Comparison of ENCODE assay signal across 8 cellular contexts in the genomic region with DNA sequence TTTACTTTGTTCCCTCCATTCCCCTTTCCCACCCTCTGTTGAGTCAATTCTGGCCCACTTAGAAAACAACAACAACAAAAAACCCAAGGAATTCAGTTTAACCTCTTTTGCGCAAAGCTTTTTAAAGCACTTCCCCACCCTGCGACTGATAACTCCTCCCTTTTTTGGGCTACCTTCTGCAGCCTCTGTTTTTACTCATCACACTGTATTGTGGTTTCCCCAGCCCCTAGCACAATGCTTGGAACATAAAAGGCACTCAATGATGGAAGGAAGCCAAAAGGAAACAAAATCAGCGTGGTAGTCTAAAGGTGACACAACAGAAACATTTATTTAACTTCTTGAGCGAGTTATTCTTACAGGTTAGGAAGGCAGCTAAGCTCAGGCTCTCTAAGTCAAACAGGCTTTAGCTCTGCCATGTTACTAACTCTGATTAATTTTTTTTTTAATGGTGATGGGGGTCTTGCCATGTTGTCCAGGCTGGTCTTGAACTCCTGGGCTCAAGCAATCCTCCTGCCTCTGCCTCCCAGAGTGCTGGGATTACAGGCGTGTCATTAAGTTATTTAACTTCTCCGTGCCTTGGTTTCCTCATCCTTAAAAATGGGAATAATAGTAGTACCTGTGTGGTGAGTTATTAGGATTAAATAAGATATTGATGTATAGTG. TPM values are rescaled to one million over a fixed set of nuclear protein-coding genes. Genes with fewer than 3 reads are reported as not detected.
A peak's percentile ranks its signal among the peaks of the same experiment; 100 is the strongest.
DNase-seq lines count a peak whose midpoint lies in the region; ATAC-seq, FAIRE-seq and TF ChIP-seq lines count a peak whose summit lies in the region.

No MANE protein-coding gene starts in this region.

- H3K36me3 ChIP-seq in astrocyte (ENCODE audit: insufficient read depth, low read length), result no peaks in the 10 kb centered on the region
- H3K36me3 ChIP-seq in adrenal gland (replicated peaks in 1 of 2), result no peaks in the 10 kb centered on the region

- peak overlapping the region; percentile 34 for H3K27ac Mint-ChIP-seq in astrocyte (ENCODE audit: unreplicated experiment)
- peak overlapping the region; percentile 28 for H3K27ac Mint-ChIP-seq in stimulated activated naive B cell treated with anti-CD40 and anti-IgM and Interleukin-4, amounts not matched to agents 10 μg/mL and 1 μg/mL and 100 μg/mL, for 72 hours

- H4K20me1 ChIP-seq in astrocyte (ENCODE audit: insufficient read depth, low read length), result peaks cover 43% of the 10 kb centered on the region

- no peak for TF ChIP-seq POLR2A in adrenal gland (IDR thresholded peaks at IDR 0.05)

- H3K4me1 Mint-ChIP-seq in astrocyte (ENCODE audit: low read depth, unreplicated experiment), result peaks cover 8% of the 10 kb centered on the region
- peaks cover 45 to 65% of the 10 kb centered on the region in 2 donors for H3K4me1 Mint-ChIP-seq in stimulated activated naive B cell treated with anti-CD40 and anti-IgM and Interleukin-4, amounts not matched to agents 10 μg/mL and 1 μg/mL and 100 μg/mL, for 72 hours

- H3K4me1 ChIP-seq in astrocyte (ENCODE audit: insufficient read depth, low read length) (peaks cover 9% of the 10 kb centered on the region), adrenal gland (replicated peaks in 1 of 2) (peaks cover 8 to 43% of the 10 kb centered on the region in 2 donors)

- peak; percentile 22 for ATAC-seq in HG03097 (IDR thresholded peaks at IDR 0.05; ENCODE audit: low FRiP score, unreplicated experiment)
- peak; percentile 26 to 35 for ATAC-seq in stimulated activated naive B cell treated with anti-CD40 and anti-IgM and Interleukin-4, amounts not matched to agents 10 μg/mL and 1 μg/mL and 100 μg/mL, for 72 hours (replicated peaks)

- FAIRE-seq in astrocyte (lab: Jason Lieb, UNC), result no peak

- DNase-seq in OCI-M1 (lab: John Stamatoyannopoulos, UW) (peak; percentile 32), astrocyte (ENCODE audit: low read depth) (peak; percentile 57), adrenal gland (no peak), HK-2 (ENCODE audit: unreplicated experiment) (no peak)
- DNase-seq in stimulated activated naive B cell treated with anti-CD40 and anti-IgM and Interleukin-4, amounts not matched to agents 10 μg/mL and 1 μg/mL and 100 μg/mL, for 72 hours, result peak; percentile 35

- peaks cover 4% of the 10 kb centered on the region for H3K9me3 Mint-ChIP-seq in astrocyte (ENCODE audit: unreplicated experiment)
- H3K9me3 Mint-ChIP-seq in stimulated activated naive B cell treated with anti-CD40 and anti-IgM and Interleukin-4, amounts not matched to agents 10 μg/mL and 1 μg/mL and 100 μg/mL, for 72 hours, result no peaks in the 10 kb centered on the region

- peak overlapping the region; percentile 86 for H3K4me2 ChIP-seq in astrocyte (ENCODE audit: low read length)

- WGBS in adrenal gland, 4 donors, result 55 to 67% (median 64%) methylated on average over 6 of the region's 6 CpGs

- peak overlapping the region; percentile 80 for H3K9ac ChIP-seq in astrocyte (ENCODE audit: low read length)

- intact Hi-C loops in adrenal gland (cut with DNase I), result no loop called here

- H3K79me2 ChIP-seq in astrocyte (ENCODE audit: insufficient read depth, low read length), result peaks cover 33% of the 10 kb centered on the region

- H3K27ac ChIP-seq in astrocyte (ENCODE audit: low read depth, low read length), result no peak overlapping the region
- H3K27ac ChIP-seq in layer of hippocampus (ENCODE audit: low read depth, low read length), result peak overlapping the region; percentile 80
- peak overlapping the region in 2 of 5 donors; percentile 86 to 87 for H3K27ac ChIP-seq in adrenal gland

- H2AFZ ChIP-seq in astrocyte (ENCODE audit: low read depth, low read length), result no peak overlapping the region

- H3K4me3 ChIP-seq in GM08714 (ENCODE audit: low read length) (peak overlapping the region; percentile 82), astrocyte (ENCODE audit: insufficient read depth, low read depth, low read length) (peak overlapping the region; percentile 79), adrenal gland (peak overlapping the region in 2 of 4 donors; percentile 59 to 73)

- peaks cover 3% of the 10 kb centered on the region for H3K36me3 Mint-ChIP-seq in astrocyte (ENCODE audit: low read depth, unreplicated experiment)
- H3K36me3 Mint-ChIP-seq in stimulated activated naive B cell treated with anti-CD40 and anti-IgM and Interleukin-4, amounts not matched to agents 10 μg/mL and 1 μg/mL and 100 μg/mL, for 72 hours, result peaks cover 12 to 15% of the 10 kb centered on the region in 2 donors

- TF ChIP-seq CTCF in astrocyte (IDR thresholded peaks at IDR 0.05; ENCODE audit: insufficient read depth, low read depth, low read length), result no peak
- no peak for TF ChIP-seq CTCF in adrenal gland (IDR thresholded peaks at IDR 0.05)

- H3K27me3 ChIP-seq in astrocyte (ENCODE audit: insufficient read depth, low read length) (no peaks in the 10 kb centered on the region), layer of hippocampus (ENCODE audit: control insufficient read depth, insufficient read depth, low read length) (no peaks in the 10 kb centered on the region), adrenal gland (no peaks in the 10 kb centered on the region)

- H3K9me3 ChIP-seq in astrocyte (ENCODE audit: insufficient read depth, low read depth, low read length) (no peaks in the 10 kb centered on the region), adrenal gland (replicated peaks in 1 of 3) (no peaks in the 10 kb centered on the region)

- H3K4me3 Mint-ChIP-seq in astrocyte (ENCODE audit: unreplicated experiment), result peak overlapping the region; percentile 83
- H3K4me3 Mint-ChIP-seq in stimulated activated naive B cell treated with anti-CD40 and anti-IgM and Interleukin-4, amounts not matched to agents 10 μg/mL and 1 μg/mL and 100 μg/mL, for 72 hours, result peak overlapping the region; percentile 86 to 99

- peaks cover 7% of the 10 kb centered on the region for H3K27me3 Mint-ChIP-seq in astrocyte (ENCODE audit: low read depth, unreplicated experiment)
- H3K27me3 Mint-ChIP-seq in stimulated activated naive B cell treated with anti-CD40 and anti-IgM and Interleukin-4, amounts not matched to agents 10 μg/mL and 1 μg/mL and 100 μg/mL, for 72 hours, result no peaks in the 10 kb centered on the region

RNA-seq across cellular contexts. Expression of a gene that starts 1.3 kb away (rescaled TPM):
- total RNA-seq in astrocyte, result 6.9 and 8.1 TPM in 2 replicates
- 10 to 100 TPM in 6 of 8 donors, 1 to 10 TPM in 2; 8.0 to 19.3 (median 14.3) TPM for total RNA-seq in adrenal gland
- polyA plus RNA-seq in adrenal gland, result 10 to 100 TPM in 1 of 3 donors, 1 to 10 TPM in 2; 5.6 to 10.9 (median 7.2) TPM

Comparison
In these comparisons a context has a peak if more than half of its experiments do, and no peak if none do; other contexts are left out.
1. DNase-seq: peak in OCI-M1 (single experiment), astrocyte (single experiment) and stimulated activated naive B cell treated with anti-CD40 and anti-IgM and Interleukin-4, amounts not matched to agents 10 μg/mL and 1 μg/mL and 100 μg/mL, for 72 hours (single experiment); none in adrenal gland (0 of 7) and HK-2 (single experiment).